18 cellular contexts compared by ENCODE assay signal in the genomic region with DNA sequence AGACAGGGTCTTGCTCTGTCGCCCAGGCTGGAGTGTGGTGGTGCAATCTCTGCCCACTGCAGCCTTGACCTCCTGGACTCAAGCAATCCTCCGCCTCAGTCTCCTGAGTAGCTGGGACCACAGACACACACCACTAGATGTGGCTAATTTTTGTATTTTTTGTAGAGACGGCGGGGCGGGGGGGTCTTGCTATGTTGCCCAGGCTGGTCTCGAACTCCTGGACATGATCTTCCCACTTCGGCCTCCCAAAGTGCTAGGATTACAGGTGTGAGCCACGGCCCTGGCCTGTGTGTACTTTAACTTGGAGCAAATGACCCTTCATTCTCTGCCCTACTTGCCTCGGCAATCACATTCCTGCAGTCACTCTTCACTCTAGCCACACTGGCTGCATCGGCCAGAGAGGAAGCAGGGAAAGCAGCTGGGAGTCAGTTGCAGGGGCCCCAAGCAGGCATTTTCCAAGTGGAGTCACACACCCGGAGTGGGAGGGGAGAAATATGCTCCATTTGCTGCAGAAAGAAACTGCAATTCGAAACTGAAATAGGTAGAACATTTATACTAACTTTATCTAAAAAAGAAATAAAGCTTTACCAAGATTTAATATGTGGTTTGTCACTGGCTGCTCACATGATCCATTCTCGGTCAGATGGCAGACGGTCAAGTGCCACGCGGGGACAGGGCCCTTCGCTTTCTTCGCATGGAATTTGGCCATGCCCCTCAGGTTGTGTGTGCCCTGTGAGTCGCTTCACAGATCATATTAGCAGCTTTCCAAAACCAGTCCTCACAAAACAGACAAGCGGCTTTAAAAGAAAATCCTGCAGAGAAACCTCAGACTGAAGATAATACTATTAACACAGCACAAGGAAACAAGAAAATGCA. TPM values are rescaled to one million over a fixed set of nuclear protein-coding genes. Genes with fewer than 3 reads are reported as not detected.
A peak's percentile ranks its signal among the peaks of the same experiment; 100 is the strongest.
DNase-seq lines count a peak whose midpoint lies in the region; ATAC-seq and TF ChIP-seq lines count a peak whose summit lies in the region.
"Had no signal": no experiment of that assay in that cellular context is flagged by ENCODE, and none has a peak within 500 bp of the region (broad histone marks: within the 10 kb centered on the region; RNA-seq: fewer than 3 reads in every experiment).

No MANE protein-coding gene starts in this region.

- DNase-seq in EH (ENCODE audit: low read depth) (peak; percentile 6), WTC11 (ENCODE audit: low spot score) (no peak), right cardiac atrium (peak in 1 of 3 donors; percentile 64), osteoblast (ENCODE audit: insufficient read length, low spot score, missing footprints) (peak; percentile 53), NCI-H345 treated with DMSO at 0.1 percent for 48 hours (lab: John Stamatoyannopoulos, UW; ENCODE audit: unreplicated experiment) (no peak), GM13977 (ENCODE audit: low spot score) (no peak)
- DNase-seq: activated CD4-positive, alpha-beta T cell treated with anti-CD3 and anti-CD28 coated beads, Interleukin-2, amount 50 U/mL, for 48 hours; activated naive CD4-positive, alpha-beta T cell; CD4-positive, alpha-beta memory T cell; effector memory CD4-positive, alpha-beta T cell; esophagus squamous epithelium; naive thymus-derived CD8-positive, alpha-beta T cell; NCI-H526 treated with DMSO at 0.1 percent for 48 hours; SHP77 had no signal

- H3K27ac Mint-ChIP-seq in WTC11 = no peak overlapping the region
- H3K27ac Mint-ChIP-seq: CD4-positive, alpha-beta memory T cell; naive thymus-derived CD8-positive, alpha-beta T cell; progenitor cell of endocrine pancreas; T-helper 1 cell treated with Interleukin-12 subunit alpha and Interleukin-12 subunit beta and Interleukin-4 antibody, amounts not matched to agents 30 μg/mL and 1 μg/mL, for 36 hours had no signal

- intact Hi-C loops in right cardiac atrium (cut with DNase I) = no loop called here

- H3K27me3 ChIP-seq in right cardiac atrium (ENCODE audit: control insufficient read depth, insufficient read depth) (no peaks in the 10 kb centered on the region), osteoblast (ENCODE audit: insufficient read depth, low read length) (no peaks in the 10 kb centered on the region)

- no peak for ATAC-seq in WTC11
- peak; percentile 42 to 89 for ATAC-seq in right cardiac atrium
- no peak for ATAC-seq in GM18502 (IDR thresholded peaks at IDR 0.05; ENCODE audit: poor library complexity, unreplicated experiment)
- no peak for ATAC-seq in HG02973 (IDR thresholded peaks at IDR 0.05; ENCODE audit: unreplicated experiment)
- ATAC-seq: naive thymus-derived CD8-positive, alpha-beta T cell had no signal

- peak overlapping the region; percentile 54 for H3K4me2 ChIP-seq in osteoblast (ENCODE audit: insufficient read depth, low read length)

- no peaks in the 10 kb centered on the region for H4K20me1 ChIP-seq in osteoblast (ENCODE audit: insufficient read depth, low read length)

- H3K4me3 Mint-ChIP-seq in WTC11 = no peak overlapping the region
- H3K4me3 Mint-ChIP-seq: CD4-positive, alpha-beta memory T cell; naive thymus-derived CD8-positive, alpha-beta T cell; T-helper 1 cell treated with Interleukin-12 subunit alpha and Interleukin-12 subunit beta and Interleukin-4 antibody, amounts not matched to agents 30 μg/mL and 1 μg/mL, for 36 hours had no signal

- no peak overlapping the region for H3K4me3 ChIP-seq in right cardiac atrium (ENCODE audit: low read length)
- H3K4me3 ChIP-seq in osteoblast (ENCODE audit: insufficient read depth, low read length) = peak overlapping the region; percentile 22
- H3K4me3 ChIP-seq: esophagus squamous epithelium had no signal

- H3K4me1 ChIP-seq in right cardiac atrium (ENCODE audit: control insufficient read depth, insufficient read depth, low read length) (no peaks in the 10 kb centered on the region), osteoblast (ENCODE audit: insufficient read depth, low read length) (no peaks in the 10 kb centered on the region)
- H3K4me1 ChIP-seq: esophagus squamous epithelium had no signal

- H3K27ac ChIP-seq in right cardiac atrium (ENCODE audit: low read length) = peak overlapping the region; percentile 13
- H3K27ac ChIP-seq in osteoblast (ENCODE audit: low read depth, low read length) = no peak overlapping the region
- H3K27ac ChIP-seq: esophagus squamous epithelium had no signal

- H2AFZ ChIP-seq in osteoblast (ENCODE audit: low read length) = peak overlapping the region; percentile 65

- 70% methylated on average over 20 of the region's 20 CpGs for WGBS in right cardiac atrium

- POLR2A ChIA-PET in WTC11 (lab: Charles Lee) = interaction anchor here (1.1 kb wide), 1 partner anchor 21 kb away, joined by 3 read pairs; no protein-coding TSS in a partner anchor

- H3K4me1 Mint-ChIP-seq in WTC11 = no peaks in the 10 kb centered on the region
- H3K4me1 Mint-ChIP-seq: CD4-positive, alpha-beta memory T cell; naive thymus-derived CD8-positive, alpha-beta T cell had no signal

- no peaks in the 10 kb centered on the region for H3K36me3 ChIP-seq in osteoblast (ENCODE audit: insufficient read depth, low read length)
- H3K36me3 ChIP-seq: esophagus squamous epithelium had no signal

- H3K79me2 ChIP-seq in osteoblast (ENCODE audit: insufficient read depth, low read length) = no peaks in the 10 kb centered on the region

- H3K9me3 Mint-ChIP-seq in WTC11 = no peaks in the 10 kb centered on the region
- H3K9me3 Mint-ChIP-seq: naive thymus-derived CD8-positive, alpha-beta T cell; T-helper 1 cell treated with Interleukin-12 subunit alpha and Interleukin-12 subunit beta and Interleukin-4 antibody, amounts not matched to agents 30 μg/mL and 1 μg/mL, for 36 hours had no signal

- CTCF ChIA-PET in WTC11 (lab: Charles Lee) = no interaction called here

- no peaks in the 10 kb centered on the region for H3K27me3 Mint-ChIP-seq in WTC11 (ENCODE audit: low read depth)

- no peak for TF ChIP-seq CTCF in WTC11 (IDR thresholded peaks at IDR 0.05)
- TF ChIP-seq CTCF in osteoblast (IDR thresholded peaks at IDR 0.05; ENCODE audit: extremely low read depth, low read depth, low read length) = no peak
- TF ChIP-seq CTCF in GM13977 (IDR thresholded peaks at IDR 0.05; ENCODE audit: extremely low read depth, insufficient read depth, missing control alignments) = no peak

- H3K9me3 ChIP-seq in right cardiac atrium (ENCODE audit: control insufficient read depth, low read length) (no peaks in the 10 kb centered on the region), osteoblast (ENCODE audit: low read depth, low read length) (no peaks in the 10 kb centered on the region)
- H3K9me3 ChIP-seq: esophagus squamous epithelium had no signal

- no peaks in the 10 kb centered on the region for H3K36me3 Mint-ChIP-seq in WTC11
- H3K36me3 Mint-ChIP-seq: CD4-positive, alpha-beta memory T cell; naive thymus-derived CD8-positive, alpha-beta T cell had no signal

- in situ Hi-C loops in GM13977 (cut with MboI; ENCODE audit: low pct_unique_long_range_greater_than_20kb, low sequenced_read_pairs, unreplicated experiment) = no loop called here

TF ChIP-seq in WTC11, 78 proteins besides CTCF, POLR2A, EP300 and RAD21:
- TF ChIP-seq ZNF317 (CRISPR knock-in tag; IDR thresholded peaks at IDR 0.05; ENCODE audit: borderline replicate concordance, low read depth) (no peak), ZNF121 (CRISPR knock-in tag; IDR thresholded peaks at IDR 0.05) (peak; percentile 59; the same call in 1 of the 2 replicates), GRHL2 (CRISPR knock-in tag; IDR thresholded peaks at IDR 0.05; ENCODE audit: insufficient replicate concordance, severe bottlenecking) (no peak)
- TF ChIP-seq, protein P1, sequence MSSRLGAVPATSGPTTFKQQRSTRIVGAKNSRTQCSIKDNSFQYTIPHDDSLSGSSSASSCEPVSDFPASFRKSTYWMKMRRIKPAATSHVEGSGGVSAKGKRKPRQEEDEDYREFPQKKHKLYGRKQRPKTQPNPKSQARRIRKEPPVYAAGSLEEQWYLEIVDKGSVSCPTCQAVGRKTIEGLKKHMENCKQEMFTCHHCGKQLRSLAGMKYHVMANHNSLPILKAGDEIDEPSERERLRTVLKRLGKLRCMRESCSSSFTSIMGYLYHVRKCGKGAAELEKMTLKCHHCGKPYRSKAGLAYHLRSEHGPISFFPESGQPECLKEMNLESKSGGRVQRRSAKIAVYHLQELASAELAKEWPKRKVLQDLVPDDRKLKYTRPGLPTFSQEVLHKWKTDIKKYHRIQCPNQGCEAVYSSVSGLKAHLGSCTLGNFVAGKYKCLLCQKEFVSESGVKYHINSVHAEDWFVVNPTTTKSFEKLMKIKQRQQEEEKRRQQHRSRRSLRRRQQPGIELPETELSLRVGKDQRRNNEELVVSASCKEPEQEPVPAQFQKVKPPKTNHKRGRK (CRISPR knock-in tag; IDR thresholded peaks at IDR 0.05; ENCODE audit: borderline replicate concordance) = no peak
TF ChIP-seq in WTC11: peak in this region for 1.

RNA-seq across cellular contexts. Expression of a gene that starts 37.1 kb away (rescaled TPM):
- total RNA-seq in WTC11 (2021) = 11.0 to 12.4 TPM (median 11.9 TPM) in 3 replicates
- 1 to 10 TPM; 1.3 to 2.5 (median 1.5) TPM for total RNA-seq in right cardiac atrium
- 1.1 TPM for polyA plus RNA-seq in right cardiac atrium
- 3.2 and 3.3 TPM in 2 replicates for total RNA-seq in osteoblast

Comparison
In these comparisons a context has a peak if more than half of its experiments do, and no peak if none do; other contexts are left out.
1. DNase-seq: peak in EH (single experiment) and osteoblast (single experiment); none in WTC11 (single experiment), NCI-H345 treated with DMSO at 0.1 percent for 48 hours (single experiment) and GM13977 (single experiment).
2. ATAC-seq: peak in right cardiac atrium (2 of 2); none in WTC11 (single experiment), GM18502 (single experiment) and HG02973 (single experiment).